In genomic region chr2:181943411-181944124, GRCh38 we compare ENCODE assay signal across 16 cellular contexts. TPM values are rescaled to one million over a fixed set of nuclear protein-coding genes. Genes with fewer than 3 reads are reported as not detected.
DNase-seq lines count a peak whose midpoint lies in the region; ATAC-seq and TF ChIP-seq lines count a peak whose summit lies in the region.
"Had no signal": no experiment of that assay in that cellular context is flagged by ENCODE, and none has a peak within 500 bp of the region (broad histone marks: within the 10 kb centered on the region; RNA-seq: fewer than 3 reads in every experiment).

No MANE protein-coding gene starts in this region.

- H3K27me3 ChIP-seq in HCT116 (ENCODE audit: insufficient read depth, low read length) (no peaks in the 10 kb centered on the region), hepatocyte (no peaks in the 10 kb centered on the region), upper lobe of left lung (no peaks in the 10 kb centered on the region)

- no peaks in the 10 kb centered on the region for H3K9me3 ChIP-seq in HCT116 (ENCODE audit: control insufficient read depth in 1 of 2, insufficient read depth in 1 of 2, low read depth in 1 of 2, low read length in 2 of 2)
- H3K9me3 ChIP-seq in hepatocyte (ENCODE audit: low read depth): no peaks in the 10 kb centered on the region
- no peaks in the 10 kb centered on the region for H3K9me3 ChIP-seq in mesodermal cell (ENCODE audit: control insufficient read depth, low read length)
- H3K9me3 ChIP-seq in upper lobe of left lung: no peaks in the 10 kb centered on the region

- H3K36me3 ChIP-seq in HCT116 (ENCODE audit: control insufficient read depth in 1 of 2, insufficient read depth in 2 of 2, low read length in 2 of 2) (no peaks in the 10 kb centered on the region), hepatocyte (replicated peaks; ENCODE audit: insufficient read depth, low read depth) (no peaks in the 10 kb centered on the region), mesodermal cell (ENCODE audit: control insufficient read depth, insufficient read depth, low read length) (no peaks in the 10 kb centered on the region), upper lobe of left lung (no peaks in the 10 kb centered on the region)

- H3K36me3 Mint-ChIP-seq in osteocyte (ENCODE audit: unreplicated experiment): no peaks in the 10 kb centered on the region

- H3K4me1 Mint-ChIP-seq in osteocyte (ENCODE audit: unreplicated experiment): peaks cover 16% of the 10 kb centered on the region
- H3K4me1 Mint-ChIP-seq: GM23338 had no signal

- no peak overlapping the region for H3K27ac Mint-ChIP-seq in osteocyte (ENCODE audit: unreplicated experiment)
- H3K27ac Mint-ChIP-seq: GM23338 had no signal

- H4K20me1 ChIP-seq in HCT116 (ENCODE audit: insufficient read depth) (no peaks in the 10 kb centered on the region), hepatocyte (ENCODE audit: insufficient read depth, poor library complexity, severe bottlenecking) (no peaks in the 10 kb centered on the region)

- peak in 1 of 4 donors; percentile 58 for TF ChIP-seq EP300 in upper lobe of left lung (IDR thresholded peaks at IDR 0.05)

- RAD21 ChIA-PET in HCT116 (lab: Charles Lee; ENCODE audit: low non-redundant PET in 1 of 2, low total read pairs in 2 of 2, uncharacterized antibody in 2 of 2, unreplicated experiment in 2 of 2): no interaction called here

- intact Hi-C loops in HCT116 (cut with micrococcal nuclease): no loop called here

- no peak for TF ChIP-seq CTCF in HCT116 (IDR thresholded peaks at IDR 0.05 in 2 of 3, conservative IDR thresholded peaks at IDR 0.05 in 1 of 3; ENCODE audit: borderline replicate concordance in 1 of 3, insufficient read depth in 1 of 3, low read depth in 2 of 3, low read length in 2 of 3)
- TF ChIP-seq CTCF in hepatocyte (IDR thresholded peaks at IDR 0.05; ENCODE audit: poor library complexity): no peak
- TF ChIP-seq CTCF in upper lobe of left lung (IDR thresholded peaks at IDR 0.05): no peak
- no peak for TF ChIP-seq CTCF in osteocyte (IDR thresholded peaks at IDR 0.05)

- TF ChIP-seq RAD21 in HCT116 (IDR thresholded peaks at IDR 0.05; ENCODE audit: low read depth): no peak

- no peak for ATAC-seq in HCT116
- ATAC-seq in upper lobe of left lung (ENCODE audit: low FRiP score in 2 of 2): peak; percentile 71 to 92
- ATAC-seq in GM21360 (IDR thresholded peaks at IDR 0.05; ENCODE audit: unreplicated experiment): no peak
- ATAC-seq: GM23338 had no signal

- H3K4me2 ChIP-seq in HCT116 (ENCODE audit: low read length): peak overlapping the region; percentile 6; the same call in 1 of the 2 replicates
- peak overlapping the region; percentile 10 for H3K4me2 ChIP-seq in hepatocyte
- H3K4me2 ChIP-seq: GM23338 had no signal

- H3K4me3 Mint-ChIP-seq in osteocyte (ENCODE audit: unreplicated experiment): no peak overlapping the region
- H3K4me3 Mint-ChIP-seq: GM23338 had no signal

- DNase-seq in HCT116 (ENCODE audit: low read depth, low spot score) (no peak), hepatocyte (ENCODE audit: low spot score) (no peak), upper lobe of left lung (no peak), cerebellum (ENCODE audit: low spot score) (no peak), osteocyte (ENCODE audit: extremely low spot score, unreplicated experiment) (no peak)
- DNase-seq: ACHN, DMS53, NCI-H2029, NCI-H2171, NCI-H446, OCI-M1 had no signal

- H2AFZ ChIP-seq in HCT116 (ENCODE audit: low read depth, low read length, poor library complexity, severe bottlenecking) (peak overlapping the region; percentile 3), hepatocyte (no peak overlapping the region)
- H2AFZ ChIP-seq: GM23338 had no signal

- no peak for TF ChIP-seq POLR2A in HCT116 (IDR thresholded peaks at IDR 0.05; ENCODE audit: borderline replicate concordance, extremely low read depth, insufficient read depth, insufficient read length)
- no peak for TF ChIP-seq POLR2A in upper lobe of left lung (IDR thresholded peaks at IDR 0.05)

- no peaks in the 10 kb centered on the region for H3K27me3 Mint-ChIP-seq in osteocyte (ENCODE audit: unreplicated experiment)

- H3K9ac ChIP-seq in HCT116 (ENCODE audit: low read length): no peak overlapping the region

- no TSS peak for BruUV-seq in HCT116 (replicated peaks; lab: Mats Ljungman, UMichigan)

- H3K79me2 ChIP-seq in HCT116 (ENCODE audit: insufficient read depth, low read length) (no peaks in the 10 kb centered on the region), hepatocyte (no peaks in the 10 kb centered on the region)

- H3K9me3 Mint-ChIP-seq in osteocyte (ENCODE audit: unreplicated experiment): no peaks in the 10 kb centered on the region
- H3K9me3 Mint-ChIP-seq: GM23338 had no signal

- H3K27ac ChIP-seq in HCT116 (ENCODE audit: low read depth, low read length): peak overlapping the region; percentile 28
- H3K27ac ChIP-seq in hepatocyte: peak overlapping the region; percentile 54
- H3K27ac ChIP-seq in mesodermal cell (ENCODE audit: low read depth, low read length, severe bottlenecking): peak overlapping the region; percentile 37
- peak overlapping the region; percentile 41 to 59 (median 52) for H3K27ac ChIP-seq in upper lobe of left lung
- H3K27ac ChIP-seq: RWPE1 had no signal

- WGBS in hepatocyte (ENCODE audit: low lambda C conversion rate, missing lambda C conversion rate): 62% methylated on average over 2 of the region's 2 CpGs
- WGBS in mesodermal cell (ENCODE audit: insufficient coverage in 2 of 2), 2 experiments: 100% methylated on average over 2 of the region's 2 CpGs; no CpG with 5 or more reads in 1 of the 2 experiments
- WGBS in upper lobe of left lung, 2 donors: 66 to 72% methylated on average over 2 of the region's 2 CpGs

- CTCF ChIA-PET in HCT116 (lab: Charles Lee): no interaction called here

- H3K4me1 ChIP-seq in HCT116 (ENCODE audit: control insufficient read depth in 1 of 2, insufficient read depth in 2 of 2, low read length in 2 of 2) (peaks cover 40 to 52% of the 10 kb centered on the region in 2 experiments), hepatocyte (ENCODE audit: insufficient read depth) (peaks cover 12% of the 10 kb centered on the region), mesodermal cell (ENCODE audit: control insufficient read depth, insufficient read depth, low read length, poor library complexity, severe bottlenecking) (peaks cover 6% of the 10 kb centered on the region), upper lobe of left lung (peaks cover 0 to 9% (median 7%) of the 10 kb centered on the region in 4 donors)

- H3K9me2 ChIP-seq in HCT116 (ENCODE audit: insufficient read depth): no peaks in the 10 kb centered on the region
- no peaks in the 10 kb centered on the region for H3K9me2 ChIP-seq in hepatocyte (replicated peaks; ENCODE audit: insufficient read depth)

- no peak overlapping the region for H3K4me3 ChIP-seq in HCT116 (replicated peaks in 1 of 2; ENCODE audit: low read depth in 1 of 2, low read length in 2 of 2)
- no peak overlapping the region for H3K4me3 ChIP-seq in hepatocyte
- no peak overlapping the region for H3K4me3 ChIP-seq in mesodermal cell (ENCODE audit: extremely low read depth, insufficient read depth, low read length, poor library complexity, severe bottlenecking)
- H3K4me3 ChIP-seq in upper lobe of left lung: no peak overlapping the region
- H3K4me3 ChIP-seq: GM23338 had no signal

- POLR2A ChIA-PET in HCT116 (lab: Charles Lee): no interaction called here

TF ChIP-seq in HCT116, 20 proteins besides CTCF, POLR2A, EP300 and RAD21 (continues in another document):
- no peak for TF ChIP-seq TCF7L2 (IDR thresholded peaks at IDR 0.05; ENCODE audit: borderline replicate concordance, extremely low read depth, insufficient read depth, insufficient read length)
- TF ChIP-seq, protein P1, sequence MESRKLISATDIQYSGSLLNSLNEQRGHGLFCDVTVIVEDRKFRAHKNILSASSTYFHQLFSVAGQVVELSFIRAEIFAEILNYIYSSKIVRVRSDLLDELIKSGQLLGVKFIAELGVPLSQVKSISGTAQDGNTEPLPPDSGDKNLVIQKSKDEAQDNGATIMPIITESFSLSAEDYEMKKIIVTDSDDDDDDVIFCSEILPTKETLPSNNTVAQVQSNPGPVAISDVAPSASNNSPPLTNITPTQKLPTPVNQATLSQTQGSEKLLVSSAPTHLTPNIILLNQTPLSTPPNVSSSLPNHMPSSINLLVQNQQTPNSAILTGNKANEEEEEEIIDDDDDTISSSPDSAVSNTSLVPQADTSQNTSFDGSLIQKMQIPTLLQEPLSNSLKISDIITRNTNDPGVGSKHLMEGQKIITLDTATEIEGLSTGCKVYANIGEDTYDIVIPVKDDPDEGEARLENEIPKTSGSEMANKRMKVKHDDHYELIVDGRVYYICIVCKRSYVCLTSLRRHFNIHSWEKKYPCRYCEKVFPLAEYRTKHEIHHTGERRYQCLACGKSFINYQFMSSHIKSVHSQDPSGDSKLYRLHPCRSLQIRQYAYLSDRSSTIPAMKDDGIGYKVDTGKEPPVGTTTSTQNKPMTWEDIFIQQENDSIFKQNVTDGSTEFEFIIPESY (IDR thresholded peaks at IDR 0.05; ENCODE audit: extremely low read depth, insufficient replicate concordance, low read length): no peak
- TF ChIP-seq POLR2AphosphoS5 (IDR thresholded peaks at IDR 0.05; ENCODE audit: low read depth, low read length): no peak
- TF ChIP-seq ZNF274 (IDR thresholded peaks at IDR 0.05; ENCODE audit: low read depth, low read length): no peak
- no peak for TF ChIP-seq EZH2 (IDR thresholded peaks at IDR 0.05)
- TF ChIP-seq SIN3A (IDR thresholded peaks at IDR 0.05; ENCODE audit: low read depth): no peak
- no peak for TF ChIP-seq ZFX (IDR thresholded peaks at IDR 0.05)

RNA-seq across cellular contexts. Expression of gene PPP1R1C, which starts 42.1 kb away (rescaled TPM):
- total RNA-seq in HCT116 (2021; ENCODE audit: unreplicated experiment) (17.8 TPM), hepatocyte (0.40 and 8.4 TPM in 2 replicates), upper lobe of left lung (10 to 100 TPM in 3 of 6 donors, 1 to 10 TPM in 2, not detected in 1; 2.6 to 13.6 (median 10.9) TPM), cerebellum (3.1 TPM), osteocyte (1.5 and 1.6 TPM in 2 replicates)
- polyA plus RNA-seq in HCT116 (2012): 21.5 and 28.7 TPM in 2 replicates
- polyA plus RNA-seq in hepatocyte: 10.7 and 12.4 TPM in 2 replicates
- 2.2 TPM for polyA plus RNA-seq in mesodermal cell (2013, experiment 1 of 2)
- polyA plus RNA-seq in mesodermal cell (2013, experiment 2 of 2): 1.6 TPM
- total RNA-seq: HT1080 had no signal

RNA-seq across cellular contexts. Expression of gene ITPRID2, which starts 52.0 kb away (rescaled TPM):
- total RNA-seq in HCT116 (2021; ENCODE audit: unreplicated experiment): 1,605 TPM
- polyA plus RNA-seq in HCT116 (2012): 428 and 446 TPM in 2 replicates
- total RNA-seq in hepatocyte: 183 and 184 TPM in 2 replicates
- 37.4 and 52.5 TPM in 2 replicates for polyA plus RNA-seq in hepatocyte
- polyA plus RNA-seq in mesodermal cell (2013, experiment 1 of 2): 126 TPM
- polyA plus RNA-seq in mesodermal cell (2013, experiment 2 of 2): 120 TPM
- total RNA-seq in upper lobe of left lung: 100 to 1,000 TPM; 125 to 770 (median 214) TPM
- total RNA-seq in cerebellum: 62.5 TPM
- total RNA-seq in osteocyte: 94.5 and 100 TPM in 2 replicates

Comparison
In these comparisons a context has a peak if more than half of its experiments do, and no peak if none do; other contexts are left out.
1. ATAC-seq: peak in upper lobe of left lung (2 of 2); none in HCT116 (single experiment) and GM21360 (single experiment).
2. Peak in every context shown above with its lines, with median percentiles within 50 percentile points of each other: H3K27ac ChIP-seq.